32 cellular contexts compared by ENCODE assay signal in the genomic region with DNA sequence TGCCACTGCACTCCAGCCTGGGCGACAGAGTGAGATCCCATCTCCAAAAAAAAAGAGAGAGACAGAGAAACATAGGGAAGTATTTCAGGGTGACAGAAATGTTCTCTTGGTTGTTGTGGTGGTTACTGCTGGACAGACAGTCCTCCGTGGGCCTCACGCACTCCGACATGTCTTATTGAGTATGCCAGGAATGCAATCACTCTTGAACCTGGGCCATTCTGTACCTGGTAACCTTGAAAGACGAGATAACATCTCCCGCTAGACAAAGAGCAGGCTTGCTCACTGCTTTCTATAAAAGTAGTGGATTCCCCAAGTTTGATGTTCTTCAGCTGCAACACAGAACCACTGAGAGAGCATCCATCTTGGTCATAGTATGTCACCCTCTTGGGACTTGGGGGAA.
"Had no signal": no experiment of that assay in that cellular context is flagged by ENCODE, and none has a peak within 500 bp of the region (broad histone marks: within the 10 kb centered on the region; RNA-seq: fewer than 3 reads in every experiment).

No MANE protein-coding gene starts in this region.

- H2AFZ ChIP-seq: parathyroid adenoma had no signal

- DNase-seq: activated CD4-positive, alpha-beta T cell treated with anti-CD3 and anti-CD28 coated beads for 4 hours; activated CD4-positive, alpha-beta T cell treated with anti-CD3 and anti-CD28 coated beads, Interleukin-2, amount 50 U/mL, for 48 hours; activated CD4-positive, CD25-positive, alpha-beta regulatory T cell; activated CD8-positive, alpha-beta memory T cell treated with anti-CD3 and anti-CD28 coated beads for 24 hours; activated effector memory CD4-positive, alpha-beta T cell treated with anti-CD3 and anti-CD28 coated beads, Interleukin-2, amount 50 U/mL, for 16 hours; activated naive CD4-positive, alpha-beta T cell treated with anti-CD3 and anti-CD28 coated beads for 36 hours; activated naive CD8-positive, alpha-beta T cell treated with anti-CD3 and anti-CD28 coated beads for 36 hours; activated T-cell treated with anti-CD3 and anti-CD28 coated beads, Interleukin-2, amount 50 U/mL, for 1 hour; aorta; dorsolateral prefrontal cortex; effector memory CD4-positive, alpha-beta T cell; hypothalamus; left ventricle myocardium superior; midbrain; naive thymus-derived CD4-positive, alpha-beta T cell; occipital lobe; right cardiac atrium; spleen; stimulated activated CD4-positive, alpha-beta T cell treated with anti-CD3 and anti-CD28 coated beads, Interleukin-2, amount 100 ng/mL, for 48 hours; stimulated activated naive CD8-positive, alpha-beta T cell treated with anti-CD3 and anti-CD28 coated beads, Interleukin-15, Interleukin-2, amounts not matched to agents 100 U/mL and 50 U/mL, for 24 hours; T-cell; testis; transverse colon had no signal

- H3K9me3 ChIP-seq: adrenal gland, gastroesophageal sphincter, spleen, testis, transverse colon, vagina had no signal

- H3K4me3 Mint-ChIP-seq: activated naive CD4-positive, alpha-beta T cell treated with anti-CD3 and anti-CD28 coated beads for 36 hours; activated naive CD8-positive, alpha-beta T cell treated with anti-CD3 and anti-CD28 coated beads for 36 hours; activated T-helper 1 cell treated with anti-CD3 and anti-CD28 coated beads, Interleukin-12 subunit alpha, Interleukin-12 subunit beta, Interleukin-2, Interleukin-4 antibody, amounts not matched to agents 30 ng/mL and 10 ng/mL and 1 ng/mL, durations not matched to agents 14 hours and 24 hours and 36 hours; T-helper 2 cell treated with Interferon-gamma antibody and Interleukin-4, amounts not matched to agents 5 μg/mL and 100 μg/mL, for 36 hours had no signal

- H3K9me3 Mint-ChIP-seq: activated naive CD4-positive, alpha-beta T cell treated with anti-CD3 and anti-CD28 coated beads for 36 hours; activated naive CD8-positive, alpha-beta T cell treated with anti-CD3 and anti-CD28 coated beads for 36 hours; activated T-helper 1 cell treated with anti-CD3 and anti-CD28 coated beads, Interleukin-12 subunit alpha, Interleukin-12 subunit beta, Interleukin-2, Interleukin-4 antibody, amounts not matched to agents 30 ng/mL and 10 ng/mL and 1 ng/mL, durations not matched to agents 14 hours and 24 hours and 36 hours; T-cell; T-helper 2 cell treated with Interferon-gamma antibody and Interleukin-4, amounts not matched to agents 5 μg/mL and 100 μg/mL, for 36 hours had no signal

- H3K36me3 ChIP-seq: adrenal gland, transverse colon, vagina had no signal

- H3K27ac ChIP-seq: coronary artery, dorsolateral prefrontal cortex, gastroesophageal sphincter, parathyroid adenoma, spleen, testis, transverse colon, vagina had no signal

- ATAC-seq: gastroesophageal sphincter; left ventricle myocardium superior; naive thymus-derived CD4-positive, alpha-beta T cell; right cardiac atrium; stimulated activated naive CD8-positive, alpha-beta T cell treated with anti-CD3 and anti-CD28 coated beads, Interleukin-15, Interleukin-2, amounts not matched to agents 100 U/mL and 50 U/mL, for 24 hours; T-cell had no signal

- H3K27ac Mint-ChIP-seq: activated naive CD4-positive, alpha-beta T cell treated with anti-CD3 and anti-CD28 coated beads for 36 hours; activated naive CD8-positive, alpha-beta T cell treated with anti-CD3 and anti-CD28 coated beads for 36 hours; activated T-helper 1 cell treated with anti-CD3 and anti-CD28 coated beads, Interleukin-12 subunit alpha, Interleukin-12 subunit beta, Interleukin-2, Interleukin-4 antibody, amounts not matched to agents 30 ng/mL and 10 ng/mL and 1 ng/mL, durations not matched to agents 14 hours and 24 hours and 36 hours; brain; naive thymus-derived CD4-positive, alpha-beta T cell; T-cell; T-helper 2 cell treated with Interferon-gamma antibody and Interleukin-4, amounts not matched to agents 5 μg/mL and 100 μg/mL, for 36 hours had no signal

- H3K27me3 Mint-ChIP-seq: activated naive CD8-positive, alpha-beta T cell treated with anti-CD3 and anti-CD28 coated beads for 36 hours; brain; naive thymus-derived CD4-positive, alpha-beta T cell; T-cell had no signal

- H3K4me3 ChIP-seq: adrenal gland, coronary artery, dorsolateral prefrontal cortex, gastroesophageal sphincter, spleen, testis, transverse colon, vagina had no signal

- FAIRE-seq: endothelial cell of umbilical vein had no signal

- H3K27me3 ChIP-seq: adrenal gland, dorsolateral prefrontal cortex, gastroesophageal sphincter, spleen, testis, transverse colon, vagina had no signal

- H3K9ac ChIP-seq: parathyroid adenoma had no signal
